19 cellular contexts compared by ENCODE assay signal in genomic region chr10:127824826-127825225, GRCh38.
DNase-seq lines count a peak whose midpoint lies in the region; ATAC-seq and TF ChIP-seq lines count a peak whose summit lies in the region.
"Had no signal": no experiment of that assay in that cellular context is flagged by ENCODE, and none has a peak within 500 bp of the region (broad histone marks: within the 10 kb centered on the region; RNA-seq: fewer than 3 reads in every experiment).

No MANE protein-coding gene starts in this region.

- H3K9me3 ChIP-seq in right atrium auricular region (peaks cover 0 to 7% of the 10 kb centered on the region in 2 donors), heart left ventricle (peaks cover 0 to 17% (median 5%) of the 10 kb centered on the region in 12 donors)

- WGBS in heart left ventricle, 4 donors = 85 to 91% (median 86%) methylated on average over 2 of the region's 2 CpGs

- H3K27ac Mint-ChIP-seq in osteocyte (ENCODE audit: unreplicated experiment) = no peak overlapping the region
- H3K27ac Mint-ChIP-seq in activated naive CD8-positive, alpha-beta T cell treated with anti-CD3 and anti-CD28 coated beads, Interleukin-2, amount 50 U/mL, for 24 hours = no peak overlapping the region
- H3K27ac Mint-ChIP-seq: B cell; CD4-positive, alpha-beta T cell; CD8-positive, alpha-beta T cell had no signal

- intact Hi-C loops in heart left ventricle (cut with DNase I) = loop anchor here in 1 of 10 donors (10.0 kb wide), 1 partner anchor 1180 kb away; no protein-coding TSS in a partner anchor
- intact Hi-C loops in left colon (cut with DNase I, micrococcal nuclease) = no loop called here

- H3K27me3 Mint-ChIP-seq in osteocyte (ENCODE audit: unreplicated experiment) = no peaks in the 10 kb centered on the region
- no peaks in the 10 kb centered on the region for H3K27me3 Mint-ChIP-seq in activated naive CD8-positive, alpha-beta T cell treated with anti-CD3 and anti-CD28 coated beads, Interleukin-2, amount 50 U/mL, for 24 hours

- peaks cover 6% of the 10 kb centered on the region for H3K9me3 Mint-ChIP-seq in osteocyte (ENCODE audit: unreplicated experiment)
- H3K9me3 Mint-ChIP-seq in activated naive CD8-positive, alpha-beta T cell treated with anti-CD3 and anti-CD28 coated beads, Interleukin-2, amount 50 U/mL, for 24 hours = no peaks in the 10 kb centered on the region

- no peak for TF ChIP-seq POLR2A in heart left ventricle (IDR thresholded peaks at IDR 0.05)

- no peak for TF ChIP-seq CTCF in right atrium auricular region (IDR thresholded peaks at IDR 0.05)
- no peak for TF ChIP-seq CTCF in heart left ventricle (IDR thresholded peaks at IDR 0.05)
- TF ChIP-seq CTCF in osteocyte (IDR thresholded peaks at IDR 0.05) = no peak

- no peak overlapping the region for H3K4me3 ChIP-seq in right atrium auricular region
- no peak overlapping the region for H3K4me3 ChIP-seq in heart left ventricle
- H3K4me3 ChIP-seq: A549; BLaER1 treated with 17β-estradiol and CSF1 and Interleukin-3, amounts not matched to agents 10 nM and 100 nM had no signal

- H3K27me3 ChIP-seq in right atrium auricular region (no peaks in the 10 kb centered on the region), heart left ventricle (no peaks in the 10 kb centered on the region)
- H3K27me3 ChIP-seq: BLaER1 treated with 17β-estradiol and CSF1 and Interleukin-3, amounts not matched to agents 10 nM and 100 nM had no signal

- no peaks in the 10 kb centered on the region for H3K36me3 Mint-ChIP-seq in osteocyte (ENCODE audit: unreplicated experiment)
- peaks cover 2% of the 10 kb centered on the region for H3K36me3 Mint-ChIP-seq in activated naive CD8-positive, alpha-beta T cell treated with anti-CD3 and anti-CD28 coated beads, Interleukin-2, amount 50 U/mL, for 24 hours (ENCODE audit: low read depth)
- H3K36me3 Mint-ChIP-seq: CD8-positive, alpha-beta T cell had no signal

- peak; percentile 2 for DNase-seq in NCI-H82 (lab: John Stamatoyannopoulos, UW)
- no peak for DNase-seq in NCI-H82 treated with DMSO at 0.1 percent for 48 hours (lab: John Stamatoyannopoulos, UW; ENCODE audit: unreplicated experiment)
- peak; percentile 9 for DNase-seq in right atrium auricular region (ENCODE audit: low spot score)
- DNase-seq in heart left ventricle = no peak
- DNase-seq in osteocyte (ENCODE audit: extremely low spot score, unreplicated experiment) = peak; percentile 34
- no peak for DNase-seq in left colon
- DNase-seq in activated naive CD8-positive, alpha-beta T cell treated with anti-CD3 and anti-CD28 coated beads, Interleukin-2, amount 50 U/mL, for 24 hours = no peak
- DNase-seq: AML-193; Caco-2; Calu3; CD4-positive, alpha-beta T cell; CD8-positive, alpha-beta T cell; DMS79 treated with DMSO at 0.1 percent for 48 hours; GF-D8 had no signal

- no peak overlapping the region for H3K4me3 Mint-ChIP-seq in osteocyte (ENCODE audit: unreplicated experiment)
- H3K4me3 Mint-ChIP-seq in activated naive CD8-positive, alpha-beta T cell treated with anti-CD3 and anti-CD28 coated beads, Interleukin-2, amount 50 U/mL, for 24 hours = no peak overlapping the region
- H3K4me3 Mint-ChIP-seq: B cell; CD4-positive, alpha-beta T cell; CD8-positive, alpha-beta T cell had no signal

- ATAC-seq in heart left ventricle (no peak), left colon (no peak)
- ATAC-seq in activated naive CD8-positive, alpha-beta T cell treated with anti-CD3 and anti-CD28 coated beads, Interleukin-2, amount 50 U/mL, for 24 hours = no peak
- ATAC-seq: A549; CD8-positive, alpha-beta T cell had no signal

- H3K36me3 ChIP-seq in right atrium auricular region (no peaks in the 10 kb centered on the region), heart left ventricle (no peaks in the 10 kb centered on the region)

- no peaks in the 10 kb centered on the region for H3K4me1 Mint-ChIP-seq in osteocyte (ENCODE audit: unreplicated experiment)
- H3K4me1 Mint-ChIP-seq in activated naive CD8-positive, alpha-beta T cell treated with anti-CD3 and anti-CD28 coated beads, Interleukin-2, amount 50 U/mL, for 24 hours = no peaks in the 10 kb centered on the region
- H3K4me1 Mint-ChIP-seq: B cell had no signal

- H3K4me1 ChIP-seq in right atrium auricular region (no peaks in the 10 kb centered on the region), heart left ventricle (peaks cover 0 to 2% (median 0%) of the 10 kb centered on the region in 12 donors)
- H3K4me1 ChIP-seq: A549; BLaER1 treated with 17β-estradiol and CSF1 and Interleukin-3, amounts not matched to agents 10 nM and 100 nM; Caco-2 had no signal

- H3K27ac ChIP-seq in right atrium auricular region (no peak overlapping the region), heart left ventricle (no peak overlapping the region)
- H3K27ac ChIP-seq: 22Rv1; A549; BLaER1 treated with 17β-estradiol and CSF1 and Interleukin-3, amounts not matched to agents 10 nM and 100 nM; C4-2B had no signal

Comparison
In these comparisons a context has a peak if more than half of its experiments do, and no peak if none do; other contexts are left out.
1. DNase-seq: peak in NCI-H82 (single experiment), right atrium auricular region (single experiment) and osteocyte (single experiment); none in NCI-H82 treated with DMSO at 0.1 percent for 48 hours (single experiment), heart left ventricle (0 of 5), left colon (0 of 2) and activated naive CD8-positive, alpha-beta T cell treated with anti-CD3 and anti-CD28 coated beads, Interleukin-2, amount 50 U/mL, for 24 hours (single experiment).